8 cellular contexts compared by ENCODE assay signal in genomic region chr9:9942764-9943424, GRCh38.
A peak's percentile ranks its signal among the peaks of the same experiment; 100 is the strongest.
DNase-seq lines count a peak whose midpoint lies in the region; ATAC-seq lines count a peak whose summit lies in the region.

No MANE protein-coding gene starts in this region.

- DNase-seq in AG20443 (ENCODE audit: low spot score): peak; percentile 58
- DNase-seq in NCI-H2171 (lab: John Stamatoyannopoulos, UW): peak; percentile 10
- DNase-seq in activated CD4-positive, alpha-beta T cell treated with anti-CD3 and anti-CD28 coated beads for 48 hours: peak; percentile 66
- peak; percentile 84 for DNase-seq in ecto neural progenitor cell (ENCODE audit: low spot score)
- DNase-seq in lung microvascular endothelial cell (ENCODE audit: low read depth in 2 of 2): peak; percentile 54 to 73
- peak; percentile 73 for DNase-seq in stimulated activated CD8-positive, alpha-beta memory T cell treated with anti-CD3 and anti-CD28 coated beads, Interleukin-4, amount 100 ng/mL, for 48 hours

- peak; percentile 73 for ATAC-seq in GM18520 (IDR thresholded peaks at IDR 0.05; ENCODE audit: unreplicated experiment)
- ATAC-seq in HG03064 (IDR thresholded peaks at IDR 0.05; ENCODE audit: low read depth, unreplicated experiment): peak; percentile 77

Comparison
In these comparisons a context has a peak if more than half of its experiments do, and no peak if none do; other contexts are left out.
1. Peak in every context shown above with its lines: DNase-seq and ATAC-seq.
2. DNase-seq: peak in every context shown above with its lines; median percentile 84 in ecto neural progenitor cell; 73 in stimulated activated CD8-positive, alpha-beta memory T cell treated with anti-CD3 and anti-CD28 coated beads, Interleukin-4, amount 100 ng/mL, for 48 hours; 66 in activated CD4-positive, alpha-beta T cell treated with anti-CD3 and anti-CD28 coated beads for 48 hours; 64 in lung microvascular endothelial cell; 58 in AG20443; 10 in NCI-H2171.